Comparison of ENCODE assay signal across 16 cellular contexts in the genomic region with DNA sequence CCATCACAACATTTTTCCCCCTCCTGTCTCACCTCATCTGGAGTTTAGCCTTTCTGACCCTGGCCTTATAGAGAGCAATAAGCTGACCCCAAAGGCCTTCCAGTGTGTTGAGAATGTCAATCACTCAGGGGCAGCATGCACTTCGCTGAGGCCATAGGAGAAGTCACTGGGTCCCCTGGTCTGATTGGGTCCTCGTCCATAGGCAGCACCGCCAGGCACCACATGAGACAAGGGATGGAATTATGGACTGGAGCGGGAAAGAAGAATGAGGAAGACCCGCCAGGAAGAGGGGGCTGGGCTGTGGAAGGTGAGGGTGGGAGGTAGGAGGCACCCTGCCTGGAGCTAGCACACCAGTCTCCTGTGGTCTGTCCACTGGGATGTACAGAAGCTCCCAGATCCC.
"Had no signal": no experiment of that assay in that cellular context is flagged by ENCODE, and none has a peak within 500 bp of the region (broad histone marks: within the 10 kb centered on the region; RNA-seq: fewer than 3 reads in every experiment).

No MANE protein-coding gene starts in this region.

- ATAC-seq: esophagus mucosa had no signal

- H3K9me3 Mint-ChIP-seq: activated CD4-positive, alpha-beta T cell treated with anti-CD3 and anti-CD28 coated beads, Interleukin-2, amount 10 ng/mL, durations not matched to agents 7 days and 5 days; natural killer cell treated with Interleukin-12 subunit alpha and Interleukin-12 subunit beta and Interleukin-15 and Interleukin-18, amount 100 ng/mL, for 72 hours; T-helper 2 cell treated with Interferon-gamma antibody and Interleukin-4, amounts not matched to agents 5 μg/mL and 100 μg/mL, for 36 hours had no signal

- DNase-seq: activated CD4-positive, alpha-beta T cell treated with anti-CD3 and anti-CD28 coated beads, Interleukin-2, amount 10 ng/mL, durations not matched to agents 7 days and 5 days; activated CD4-positive, CD25-positive, alpha-beta regulatory T cell; activated CD8-positive, alpha-beta memory T cell treated with anti-CD3 and anti-CD28 coated beads for 24 hours; activated naive CD4-positive, alpha-beta T cell; kidney; mesenchymal stem cell; sigmoid colon; stimulated activated CD4-positive, alpha-beta T cell treated with anti-CD3 and anti-CD28 coated beads, Interleukin-2, amount 100 ng/mL, for 24 hours; thyroid gland had no signal

- H3K4me3 ChIP-seq: cardiac muscle cell, colonic mucosa, hepatocyte, sigmoid colon, thyroid gland, uterus had no signal

- H3K4me2 ChIP-seq: hepatocyte had no signal

- H3K9me3 ChIP-seq: colonic mucosa, sigmoid colon, thyroid gland, uterus had no signal

- H3K4me1 ChIP-seq: colonic mucosa, uterus had no signal

- H3K79me2 ChIP-seq: hepatocyte had no signal

- H3K27me3 ChIP-seq: cardiac muscle cell, colonic mucosa, hepatocyte, sigmoid colon, thyroid gland, uterus had no signal

- H3K4me1 Mint-ChIP-seq: activated CD4-positive, alpha-beta T cell treated with anti-CD3 and anti-CD28 coated beads, Interleukin-2, amount 10 ng/mL, durations not matched to agents 7 days and 5 days had no signal

- H3K27ac ChIP-seq: cardiac muscle cell, colonic mucosa, hepatocyte, thyroid gland had no signal

- H3K36me3 Mint-ChIP-seq: natural killer cell treated with Interleukin-12 subunit alpha and Interleukin-12 subunit beta and Interleukin-15 and Interleukin-18, amount 100 ng/mL, for 72 hours had no signal

- H3K27ac Mint-ChIP-seq: activated CD4-positive, alpha-beta T cell treated with anti-CD3 and anti-CD28 coated beads, Interleukin-2, amount 10 ng/mL, durations not matched to agents 7 days and 5 days; natural killer cell treated with Interleukin-12 subunit alpha and Interleukin-12 subunit beta and Interleukin-15 and Interleukin-18, amount 100 ng/mL, for 72 hours; T-helper 2 cell treated with Interferon-gamma antibody and Interleukin-4, amounts not matched to agents 5 μg/mL and 100 μg/mL, for 36 hours had no signal

- H3K36me3 ChIP-seq: cardiac muscle cell, colonic mucosa, sigmoid colon, thyroid gland, uterus had no signal

- H3K4me3 Mint-ChIP-seq: activated CD4-positive, alpha-beta T cell treated with anti-CD3 and anti-CD28 coated beads, Interleukin-2, amount 10 ng/mL, durations not matched to agents 7 days and 5 days; natural killer cell treated with Interleukin-12 subunit alpha and Interleukin-12 subunit beta and Interleukin-15 and Interleukin-18, amount 100 ng/mL, for 72 hours; T-helper 2 cell treated with Interferon-gamma antibody and Interleukin-4, amounts not matched to agents 5 μg/mL and 100 μg/mL, for 36 hours had no signal

- H2AFZ ChIP-seq: hepatocyte had no signal
